ENCODE assay signal across 2 cellular contexts in genomic region chr9:98154678-98155077, GRCh38.
TF ChIP-seq lines count a peak whose summit lies in the region.

No MANE protein-coding gene starts in this region.

TF ChIP-seq in HepG2, 621 proteins besides CTCF, POLR2A, EP300 and RAD21:
- no peak for TF ChIP-seq NR0B2 (CRISPR knock-in tag; IDR thresholded peaks at IDR 0.05)
- TF ChIP-seq ZNF749 (CRISPR knock-in tag; IDR thresholded peaks at IDR 0.05; ENCODE audit: borderline replicate concordance), result no peak
- TF ChIP-seq IKZF5 (CRISPR knock-in tag; IDR thresholded peaks at IDR 0.05), result no peak
- TF ChIP-seq MXI1 (IDR thresholded peaks at IDR 0.05; ENCODE audit: borderline replicate concordance, low read depth, low read length), result no peak
- TF ChIP-seq HINFP (CRISPR knock-in tag; IDR thresholded peaks at IDR 0.05; ENCODE audit: low read depth), result no peak

TF ChIP-seq in H1, 55 proteins besides CTCF, POLR2A, EP300 and RAD21:
- TF ChIP-seq RBBP5 (IDR thresholded peaks at IDR 0.05; ENCODE audit: borderline replicate concordance, low read depth, low read length) (no peak), SAP30 (IDR thresholded peaks at IDR 0.05; ENCODE audit: insufficient read depth, insufficient replicate concordance, low read length) (no peak), HDAC2 (IDR thresholded peaks at IDR 0.05; ENCODE audit: borderline replicate concordance in 1 of 2, low read depth in 2 of 2, low read length in 2 of 2) (no peak), JUN (IDR thresholded peaks at IDR 0.05; ENCODE audit: low read depth, low read length) (no peak), ATF3 (IDR thresholded peaks at IDR 0.05; ENCODE audit: insufficient read depth, low read depth, low read length) (no peak), SIN3A (conservative IDR thresholded peaks at IDR 0.05 in 1 of 2, IDR thresholded peaks at IDR 0.05 in 1 of 2; ENCODE audit: low read depth in 1 of 2, low read length in 2 of 2) (no peak), RNF2 (IDR thresholded peaks at IDR 0.05; ENCODE audit: borderline replicate concordance, low read depth, low read length, missing control alignments, poor library complexity, severe bottlenecking) (no peak), TAF1 (IDR thresholded peaks at IDR 0.05; ENCODE audit: low read depth, low read length) (no peak)
TF ChIP-seq in H1: peak in this region for 0.
